ENCODE assay signal across 1 cellular context in the genomic region with DNA sequence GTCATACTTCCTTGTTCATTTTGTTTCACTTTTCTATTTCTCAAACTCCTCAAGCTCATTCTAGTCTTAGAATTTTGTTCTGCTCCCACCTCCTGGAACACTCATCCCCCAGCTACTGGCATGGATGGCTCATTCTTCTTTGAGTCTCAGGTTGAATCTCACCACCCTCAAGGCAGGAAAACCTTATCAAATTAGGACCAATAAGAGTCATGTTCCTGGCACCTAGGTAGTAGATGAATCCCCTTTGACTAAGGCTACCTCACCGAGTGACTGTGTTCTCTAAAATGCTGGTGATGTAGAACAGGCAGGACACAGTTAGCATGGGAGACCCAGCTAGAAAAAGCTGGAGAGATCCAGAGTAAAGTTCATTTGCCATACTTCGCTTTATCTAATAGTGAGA.
TF ChIP-seq lines count a peak whose summit lies in the region.

No MANE protein-coding gene starts in this region.

TF ChIP-seq in GM23338, 12 proteins besides CTCF, POLR2A, EP300 and RAD21 (continued from another document):
- TF ChIP-seq, protein P1, sequence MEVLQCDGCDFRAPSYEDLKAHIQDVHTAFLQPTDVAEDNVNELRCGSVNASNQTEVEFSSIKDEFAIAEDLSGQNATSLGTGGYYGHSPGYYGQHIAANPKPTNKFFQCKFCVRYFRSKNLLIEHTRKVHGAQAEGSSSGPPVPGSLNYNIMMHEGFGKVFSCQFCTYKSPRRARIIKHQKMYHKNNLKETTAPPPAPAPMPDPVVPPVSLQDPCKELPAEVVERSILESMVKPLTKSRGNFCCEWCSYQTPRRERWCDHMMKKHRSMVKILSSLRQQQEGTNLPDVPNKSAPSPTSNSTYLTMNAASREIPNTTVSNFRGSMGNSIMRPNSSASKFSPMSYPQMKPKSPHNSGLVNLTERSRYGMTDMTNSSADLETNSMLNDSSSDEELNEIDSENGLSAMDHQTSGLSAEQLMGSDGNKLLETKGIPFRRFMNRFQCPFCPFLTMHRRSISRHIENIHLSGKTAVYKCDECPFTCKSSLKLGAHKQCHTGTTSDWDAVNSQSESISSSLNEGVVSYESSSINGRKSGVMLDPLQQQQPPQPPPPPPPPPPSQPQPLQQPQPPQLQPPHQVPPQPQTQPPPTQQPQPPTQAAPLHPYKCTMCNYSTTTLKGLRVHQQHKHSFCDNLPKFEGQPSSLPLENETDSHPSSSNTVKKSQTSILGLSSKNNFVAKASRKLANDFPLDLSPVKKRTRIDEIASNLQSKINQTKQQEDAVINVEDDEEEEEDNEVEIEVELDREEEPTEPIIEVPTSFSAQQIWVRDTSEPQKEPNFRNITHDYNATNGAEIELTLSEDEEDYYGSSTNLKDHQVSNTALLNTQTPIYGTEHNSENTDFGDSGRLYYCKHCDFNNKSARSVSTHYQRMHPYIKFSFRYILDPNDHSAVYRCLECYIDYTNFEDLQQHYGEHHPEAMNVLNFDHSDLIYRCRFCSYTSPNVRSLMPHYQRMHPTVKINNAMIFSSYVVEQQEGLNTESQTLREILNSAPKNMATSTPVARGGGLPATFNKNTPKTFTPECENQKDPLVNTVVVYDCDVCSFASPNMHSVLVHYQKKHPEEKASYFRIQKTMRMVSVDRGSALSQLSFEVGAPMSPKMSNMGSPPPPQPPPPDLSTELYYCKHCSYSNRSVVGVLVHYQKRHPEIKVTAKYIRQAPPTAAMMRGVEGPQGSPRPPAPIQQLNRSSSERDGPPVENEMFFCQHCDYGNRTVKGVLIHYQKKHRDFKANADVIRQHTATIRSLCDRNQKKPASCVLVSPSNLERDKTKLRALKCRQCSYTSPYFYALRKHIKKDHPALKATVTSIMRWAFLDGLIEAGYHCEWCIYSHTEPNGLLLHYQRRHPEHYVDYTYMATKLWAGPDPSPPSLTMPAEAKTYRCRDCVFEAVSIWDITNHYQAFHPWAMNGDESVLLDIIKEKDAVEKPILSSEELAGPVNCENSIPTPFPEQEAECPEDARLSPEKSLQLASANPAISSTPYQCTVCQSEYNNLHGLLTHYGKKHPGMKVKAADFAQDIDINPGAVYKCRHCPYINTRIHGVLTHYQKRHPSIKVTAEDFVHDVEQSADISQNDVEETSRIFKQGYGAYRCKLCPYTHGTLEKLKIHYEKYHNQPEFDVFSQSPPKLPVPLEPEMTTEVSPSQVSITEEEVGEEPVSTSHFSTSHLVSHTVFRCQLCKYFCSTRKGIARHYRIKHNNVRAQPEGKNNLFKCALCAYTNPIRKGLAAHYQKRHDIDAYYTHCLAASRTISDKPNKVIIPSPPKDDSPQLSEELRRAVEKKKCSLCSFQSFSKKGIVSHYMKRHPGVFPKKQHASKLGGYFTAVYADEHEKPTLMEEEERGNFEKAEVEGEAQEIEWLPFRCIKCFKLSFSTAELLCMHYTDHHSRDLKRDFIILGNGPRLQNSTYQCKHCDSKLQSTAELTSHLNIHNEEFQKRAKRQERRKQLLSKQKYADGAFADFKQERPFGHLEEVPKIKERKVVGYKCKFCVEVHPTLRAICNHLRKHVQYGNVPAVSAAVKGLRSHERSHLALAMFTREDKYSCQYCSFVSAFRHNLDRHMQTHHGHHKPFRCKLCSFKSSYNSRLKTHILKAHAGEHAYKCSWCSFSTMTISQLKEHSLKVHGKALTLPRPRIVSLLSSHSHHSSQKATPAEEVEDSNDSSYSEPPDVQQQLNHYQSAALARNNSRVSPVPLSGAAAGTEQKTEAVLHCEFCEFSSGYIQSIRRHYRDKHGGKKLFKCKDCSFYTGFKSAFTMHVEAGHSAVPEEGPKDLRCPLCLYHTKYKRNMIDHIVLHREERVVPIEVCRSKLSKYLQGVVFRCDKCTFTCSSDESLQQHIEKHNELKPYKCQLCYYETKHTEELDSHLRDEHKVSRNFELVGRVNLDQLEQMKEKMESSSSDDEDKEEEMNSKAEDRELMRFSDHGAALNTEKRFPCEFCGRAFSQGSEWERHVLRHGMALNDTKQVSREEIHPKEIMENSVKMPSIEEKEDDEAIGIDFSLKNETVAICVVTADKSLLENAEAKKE (CRISPR knock-in tag; IDR thresholded peaks at IDR 0.05) = no peak
- TF ChIP-seq EZH2phosphoT487 (IDR thresholded peaks at IDR 0.05; ENCODE audit: unreplicated experiment) = no peak
- TF ChIP-seq REST (IDR thresholded peaks at IDR 0.05; ENCODE audit: unreplicated experiment) = no peak
- TF ChIP-seq POLR2AphosphoS5 (IDR thresholded peaks at IDR 0.05; ENCODE audit: low read depth) = no peak
